In the genomic region with DNA sequence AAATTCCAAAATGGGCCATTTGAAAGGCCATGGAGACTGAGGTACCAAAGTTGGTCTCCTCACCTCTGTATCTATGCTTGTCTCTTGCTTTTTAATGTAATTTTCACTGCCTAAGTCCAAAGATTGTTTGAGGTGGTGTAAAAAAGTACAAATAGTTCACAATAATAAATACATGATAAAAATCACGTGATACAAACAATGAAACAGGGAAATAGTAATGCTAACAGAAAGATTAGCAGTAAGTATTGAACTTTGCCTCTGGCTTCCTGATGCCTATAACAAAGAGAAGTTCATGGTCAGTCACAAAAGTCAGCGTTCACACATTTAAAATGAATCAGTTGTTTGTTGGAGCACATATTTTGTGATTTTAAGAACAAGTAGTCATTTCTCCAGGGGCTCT, we compare ENCODE assay signal across 22 cellular contexts.
A peak's percentile ranks its signal among the peaks of the same experiment; 100 is the strongest.
DNase-seq lines count a peak whose midpoint lies in the region; ATAC-seq, FAIRE-seq and TF ChIP-seq lines count a peak whose summit lies in the region.
"Had no signal": no experiment of that assay in that cellular context is flagged by ENCODE, and none has a peak within 500 bp of the region (broad histone marks: within the 10 kb centered on the region; RNA-seq: fewer than 3 reads in every experiment).

No MANE protein-coding gene starts in this region.

- H3K9me3 Mint-ChIP-seq in CD4-positive, alpha-beta memory T cell: peaks cover 0 to 15% (median 7%) of the 10 kb centered on the region in 8 donors

- BruUV-seq in HepG2 (replicated peaks; lab: Mats Ljungman, UMichigan): no TSS peak

- WGBS in HepG2 (ENCODE audit: low lambda C conversion rate): 1% methylated on average over 2 of the region's 2 CpGs
- WGBS in right lobe of liver (ENCODE audit: insufficient coverage, low coverage, low lambda C conversion rate, missing lambda C conversion rate): 32% methylated on average over 2 of the region's 2 CpGs
- 68% methylated on average over 2 of the region's 2 CpGs for WGBS in right cardiac atrium

- no peaks in the 10 kb centered on the region for H3K27me3 Mint-ChIP-seq in CD4-positive, alpha-beta memory T cell
- H3K27me3 Mint-ChIP-seq: CD4-positive, CD25-positive, alpha-beta regulatory T cell had no signal

- no peaks in the 10 kb centered on the region for H3K79me2 ChIP-seq in HepG2 (ENCODE audit: insufficient read depth, low read length)

- no peak for FAIRE-seq in HepG2 (lab: Jason Lieb, UNC)
- FAIRE-seq: A204.1, D721Med, G401.6, GM12891, GM19239 had no signal

- H3K4me3 ChIP-seq in HepG2 (replicated peaks in 1 of 3; ENCODE audit: insufficient read depth in 1 of 3, low read depth in 2 of 3, low read length in 3 of 3) (no peak overlapping the region), right lobe of liver (no peak overlapping the region), right cardiac atrium (ENCODE audit: low read length) (no peak overlapping the region)
- no peak overlapping the region for H3K4me3 ChIP-seq in CD4-positive, alpha-beta memory T cell (ENCODE audit: low read length in 2 of 2)
- H3K4me3 ChIP-seq: BLaER1 had no signal

- H3K4me2 ChIP-seq in HepG2 (ENCODE audit: low read depth, low read length): no peak overlapping the region
- H3K4me2 ChIP-seq: BLaER1 had no signal

- H3K4me1 Mint-ChIP-seq in CD4-positive, alpha-beta memory T cell: no peaks in the 10 kb centered on the region
- H3K4me1 Mint-ChIP-seq: CD14-positive monocyte; CD4-positive, CD25-positive, alpha-beta regulatory T cell had no signal

- DNase-seq in HepG2 (ENCODE audit: low spot score) (no peak), right lobe of liver (no peak), foreskin melanocyte (peak; percentile 27), right cardiac atrium (no peak)
- no peak for DNase-seq in CD4-positive, alpha-beta memory T cell
- DNase-seq: 8988T; ACHN; BE2C; C1 segment of cervical spinal cord; Caco-2; Calu3; CD4-positive, CD25-positive, alpha-beta regulatory T cell; CD8-positive, alpha-beta T cell; DMS79 treated with DMSO at 0.1 percent for 48 hours; GF-D8 had no signal

- POLR2A ChIA-PET in HepG2 (lab: Yijun Ruan, JAX): no interaction called here
- POLR2A ChIA-PET in CD4-positive, alpha-beta memory T cell (lab: Charles Lee; ENCODE audit: partially characterized antibody): no interaction called here

- CTCF ChIA-PET in HepG2 (lab: Yijun Ruan, JAX; ENCODE audit: low intra/inter-chr PET ratio, low total read pairs): no interaction called here
- CTCF ChIA-PET in CD4-positive, alpha-beta memory T cell (lab: Charles Lee; ENCODE audit: partially characterized antibody): no interaction called here

- no peak for TF ChIP-seq RAD21 in HepG2 (CRISPR knock-in tag; IDR thresholded peaks at IDR 0.05)

- H2AFZ ChIP-seq in HepG2 (ENCODE audit: low read length): no peak overlapping the region

- H3K27me3 ChIP-seq in HepG2 (ENCODE audit: control insufficient read depth in 1 of 2, insufficient read depth in 2 of 2, low read length in 2 of 2) (no peaks in the 10 kb centered on the region), right lobe of liver (no peaks in the 10 kb centered on the region), right cardiac atrium (ENCODE audit: control insufficient read depth, insufficient read depth) (no peaks in the 10 kb centered on the region)
- no peaks in the 10 kb centered on the region for H3K27me3 ChIP-seq in CD4-positive, alpha-beta memory T cell (ENCODE audit: insufficient read depth, low read length)
- H3K27me3 ChIP-seq: BE2C, BLaER1 had no signal

- TF ChIP-seq POLR2A in HepG2 (IDR thresholded peaks at IDR 0.05; ENCODE audit: insufficient read depth in 1 of 2, low read depth in 2 of 2, low read length in 2 of 2) (no peak), right lobe of liver (IDR thresholded peaks at IDR 0.05) (no peak)

- H3K9me3 ChIP-seq in HepG2 (ENCODE audit: low read length): peaks cover 5% of the 10 kb centered on the region; the same call in 1 of the 2 replicates
- no peaks in the 10 kb centered on the region for H3K9me3 ChIP-seq in right lobe of liver
- H3K9me3 ChIP-seq in CD4-positive, alpha-beta memory T cell (ENCODE audit: control insufficient read depth in 1 of 2, low read length in 2 of 2): no peaks in the 10 kb centered on the region
- H3K9me3 ChIP-seq in right cardiac atrium (ENCODE audit: control insufficient read depth, low read length): no peaks in the 10 kb centered on the region
- H3K9me3 ChIP-seq: BE2C, BLaER1, Caco-2 had no signal

- H3K9ac ChIP-seq in HepG2 (ENCODE audit: insufficient read depth, low read depth, low read length): no peak overlapping the region
- H3K9ac ChIP-seq: BLaER1 had no signal

- H3K36me3 ChIP-seq in HepG2 (replicated peaks in 1 of 2; ENCODE audit: control insufficient read depth in 1 of 2, insufficient read depth in 2 of 2, low read length in 2 of 2) (no peaks in the 10 kb centered on the region), right lobe of liver (no peaks in the 10 kb centered on the region)
- H3K36me3 ChIP-seq in CD4-positive, alpha-beta memory T cell (ENCODE audit: insufficient read depth, low read length): no peaks in the 10 kb centered on the region
- H3K36me3 ChIP-seq: BE2C, BLaER1 had no signal

- intact Hi-C loops in HepG2 (cut with micrococcal nuclease; ENCODE audit: unreplicated experiment): loop anchor here (1.0 kb wide), 1 partner anchor 38 kb away; no protein-coding TSS in a partner anchor
- intact Hi-C loops in right lobe of liver (cut with DNase I): no loop called here
- intact Hi-C loops in CD4-positive, alpha-beta memory T cell (cut with micrococcal nuclease): no loop called here
- intact Hi-C loops in right cardiac atrium (cut with DNase I): no loop called here

- H3K4me1 ChIP-seq in HepG2 (ENCODE audit: insufficient read depth, low read length) (no peaks in the 10 kb centered on the region), right lobe of liver (no peaks in the 10 kb centered on the region), right cardiac atrium (ENCODE audit: control insufficient read depth, insufficient read depth, low read length) (no peaks in the 10 kb centered on the region)
- H3K4me1 ChIP-seq in CD4-positive, alpha-beta memory T cell (ENCODE audit: insufficient read depth, low read length): no peaks in the 10 kb centered on the region
- H3K4me1 ChIP-seq: BE2C, BLaER1, Caco-2 had no signal

- H3K27ac Mint-ChIP-seq in CD4-positive, alpha-beta memory T cell: no peak overlapping the region
- H3K27ac Mint-ChIP-seq: CD14-positive monocyte; CD4-positive, CD25-positive, alpha-beta regulatory T cell; CD8-positive, alpha-beta T cell had no signal

- H4K20me1 ChIP-seq in HepG2 (ENCODE audit: insufficient read depth, low read length): no peaks in the 10 kb centered on the region
- H4K20me1 ChIP-seq: BLaER1 had no signal

- H3K4me3 Mint-ChIP-seq in CD4-positive, alpha-beta memory T cell: no peak overlapping the region
- H3K4me3 Mint-ChIP-seq: CD14-positive monocyte; CD4-positive, CD25-positive, alpha-beta regulatory T cell; CD8-positive, alpha-beta T cell had no signal

- no peak for TF ChIP-seq CTCF in HepG2 (CRISPR knock-in tag; IDR thresholded peaks at IDR 0.05)
- no peak for TF ChIP-seq CTCF in right lobe of liver (IDR thresholded peaks at IDR 0.05)

- ATAC-seq in HepG2 (no peak), right lobe of liver (no peak), right cardiac atrium (no peak)
- ATAC-seq: CD8-positive, alpha-beta T cell had no signal

- H3K27ac ChIP-seq in HepG2 (ENCODE audit: extremely low read length, insufficient read depth, low read length) (no peak overlapping the region), right lobe of liver (no peak overlapping the region), right cardiac atrium (ENCODE audit: low read length) (no peak overlapping the region)
- H3K27ac ChIP-seq in CD4-positive, alpha-beta memory T cell (ENCODE audit: low read depth, low read length): no peak overlapping the region
- H3K27ac ChIP-seq: BLaER1 had no signal

- H3K36me3 Mint-ChIP-seq in CD4-positive, alpha-beta memory T cell: no peaks in the 10 kb centered on the region
- H3K36me3 Mint-ChIP-seq: CD14-positive monocyte; CD4-positive, CD25-positive, alpha-beta regulatory T cell; CD8-positive, alpha-beta T cell had no signal

- TF ChIP-seq EP300 in HepG2 (IDR thresholded peaks at IDR 0.05; ENCODE audit: low read depth in 2 of 2, low read length in 2 of 2): no peak
- TF ChIP-seq EP300 in HepG2 (CRISPR knock-in tag; IDR thresholded peaks at IDR 0.05; ENCODE audit: borderline replicate concordance): no peak

- in situ Hi-C loops in HepG2 (cut with HindIII; ENCODE audit: extremely low pct_ligation_motif_present, low pct_unique_long_range_greater_than_20kb): no loop called here

TF ChIP-seq in HepG2, 621 proteins besides CTCF, POLR2A, EP300 and RAD21:
- TF ChIP-seq RAD51 (IDR thresholded peaks at IDR 0.05; ENCODE audit: borderline replicate concordance) (peak; percentile 64; the same call in 1 of the 2 replicates), CEBPB (IDR thresholded peaks at IDR 0.05; ENCODE audit: borderline replicate concordance, low read depth, low read length) (no peak)
